In the genomic region with DNA sequence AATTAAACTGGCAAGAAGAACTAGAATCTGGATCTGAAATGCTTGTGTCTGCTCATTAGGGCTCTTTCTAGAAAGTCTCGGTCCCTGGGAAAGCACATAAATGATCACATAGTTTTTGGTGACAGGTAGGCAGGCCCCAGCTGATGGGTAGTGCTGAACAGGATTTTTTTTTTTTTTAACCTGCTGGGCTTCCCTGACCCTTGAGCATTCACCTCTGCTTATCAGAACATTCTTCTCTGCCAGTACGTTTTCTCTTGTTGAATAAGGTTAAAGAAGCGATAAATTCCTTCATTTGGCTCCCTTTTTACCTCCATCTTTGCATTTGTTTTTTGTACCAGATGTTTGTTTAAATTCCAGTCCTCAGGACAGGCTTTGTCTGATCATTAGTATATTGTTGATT, we compare ENCODE assay signal across 23 cellular contexts.
"Had no signal": no experiment of that assay in that cellular context is flagged by ENCODE, and none has a peak within 500 bp of the region (broad histone marks: within the 10 kb centered on the region; RNA-seq: fewer than 3 reads in every experiment).

No MANE protein-coding gene starts in this region.

- ATAC-seq: activated CD4-positive, CD25-positive, alpha-beta regulatory T cell treated with anti-CD3 and anti-CD28 coated beads, Interleukin-2, amount 50 U/mL, for 24 hours; gastroesophageal sphincter; left cardiac atrium had no signal

- H3K27me3 Mint-ChIP-seq: activated CD4-positive, alpha-beta T cell treated with anti-CD3 and anti-CD28 coated beads, Interleukin-2, amount 10 ng/mL, durations not matched to agents 24 days and 14 days; memory B cell had no signal

- H3K4me2 ChIP-seq: smooth muscle cell had no signal

- H3K27ac Mint-ChIP-seq: activated CD4-positive, alpha-beta T cell treated with anti-CD3 and anti-CD28 coated beads, Interleukin-2, amount 10 ng/mL, durations not matched to agents 24 days and 14 days; memory B cell; nephron progenitor cell had no signal

- H3K4me1 ChIP-seq: testis had no signal

- H3K4me3 ChIP-seq: cardiac muscle cell, gastroesophageal sphincter, sigmoid colon, smooth muscle cell, testis, uterus had no signal

- H3K9me3 ChIP-seq: gastroesophageal sphincter, sigmoid colon, testis, uterus had no signal

- DNase-seq: activated CD4-positive, alpha-beta T cell treated with anti-CD3 and anti-CD28 coated beads, Interleukin-2, amount 10 ng/mL, durations not matched to agents 24 days and 14 days; activated CD8-positive, alpha-beta memory T cell treated with anti-CD3 and anti-CD28 coated beads, Interleukin-2, amount 50 U/mL, for 48 hours; activated naive CD4-positive, alpha-beta T cell treated with Interleukin-2 at 50 U/mL for 16 hours; activated T-cell treated with anti-CD3 and anti-CD28 coated beads, Interleukin-2, amount 50 U/mL, for 48 hours; amygdala; cortex of kidney; head of caudate nucleus; islet precursor cell; left cardiac atrium; nephron progenitor cell; occipital lobe; stimulated activated CD4-positive, alpha-beta T cell treated with anti-CD3 and anti-CD28 coated beads, Interleukin-4, amount 100 ng/mL, for 1 hour; stimulated activated naive CD4-positive, alpha-beta T cell; testis; trophoblast cell; uterus had no signal

- H3K4me3 Mint-ChIP-seq: activated CD4-positive, alpha-beta T cell treated with anti-CD3 and anti-CD28 coated beads, Interleukin-2, amount 10 ng/mL, durations not matched to agents 24 days and 14 days; memory B cell; nephron progenitor cell had no signal

- H3K27me3 ChIP-seq: cardiac muscle cell, gastroesophageal sphincter, sigmoid colon, testis, uterus had no signal

- H3K36me3 ChIP-seq: cardiac muscle cell, gastroesophageal sphincter, sigmoid colon, uterus had no signal

- H3K27ac ChIP-seq: cardiac muscle cell, epithelial cell of prostate, gastroesophageal sphincter, sigmoid colon, testis, uterus had no signal
